ENCODE assay signal across 8 cellular contexts in genomic region chr15:59656935-59657634, GRCh38. TPM values are rescaled to one million over a fixed set of nuclear protein-coding genes. Genes with fewer than 3 reads are reported as not detected.
DNase-seq lines count a peak whose midpoint lies in the region; ATAC-seq, FAIRE-seq and TF ChIP-seq lines count a peak whose summit lies in the region.

GTF2A2 (minus strand) TSS chr15:59657515; CDS start chr15:59652277, 5,238 bp downstream.

- peaks cover 23% of the 10 kb centered on the region for H3K36me3 Mint-ChIP-seq in WTC11

- H3K4me1 Mint-ChIP-seq in WTC11 = no peaks in the 10 kb centered on the region

- ATAC-seq in GM19023 (IDR thresholded peaks at IDR 0.05; ENCODE audit: unreplicated experiment) (peak; percentile 99), HG03196 (IDR thresholded peaks at IDR 0.05; ENCODE audit: unreplicated experiment) (peak; percentile 98), WTC11 (peak; percentile 100)

- POLR2A ChIA-PET in WTC11 (lab: Charles Lee) = interaction anchor here (0.8 to 1.7 kb wide), 4 partner anchors 8 to 347 kb away, joined by 3 to 9 read pairs (median 5); partner anchors contain the start of genes BNIP2 and FOXB1

- no peaks in the 10 kb centered on the region for H3K36me3 ChIP-seq in bronchial epithelial cell (ENCODE audit: control insufficient read depth, insufficient read depth, low read length)

- DNase-seq in AG08395 (ENCODE audit: low spot score) (peak; percentile 96), NCI-H226 (peak; percentile 96), WTC11 (ENCODE audit: low spot score) (peak; percentile 95), bronchial epithelial cell (ENCODE audit: low read depth) (peak; percentile 90), iPS-NIHi11 (ENCODE audit: low spot score) (peak; percentile 98)

- FAIRE-seq in bronchial epithelial cell (lab: Jason Lieb, UNC) = no peak

- CTCF ChIA-PET in WTC11 (lab: Charles Lee) = interaction anchor here (0.9 to 2.0 kb wide), 4 partner anchors 22 to 128 kb away, joined by 3 to 13 read pairs (median 10); no protein-coding TSS in a partner anchor

- H3K27ac ChIP-seq in skin epidermis = peak within 1 kb of the TSS; percentile 61 to 96 (median 90)

- H3K9me3 Mint-ChIP-seq in WTC11 = 0 out of 2 replicates have a peak, but pooled peaks cover 3% of the 10 kb centered on the region

- peak within 1 kb of the TSS; percentile 76 for H3K4me3 ChIP-seq in bronchial epithelial cell (ENCODE audit: low read depth, low read length)
- peak within 1 kb of the TSS; percentile 66 to 99 (median 93) for H3K4me3 ChIP-seq in skin epidermis

- no peak within 1 kb of the TSS for H3K4me3 Mint-ChIP-seq in WTC11

- no peaks in the 10 kb centered on the region for H3K27me3 Mint-ChIP-seq in WTC11 (ENCODE audit: low read depth)

- no peaks in the 10 kb centered on the region for H3K27me3 ChIP-seq in bronchial epithelial cell (ENCODE audit: control insufficient read depth, insufficient read depth, low read length)

- peak within 1 kb of the TSS; percentile 64 for H3K27ac Mint-ChIP-seq in WTC11

- TF ChIP-seq CTCF in WTC11 (IDR thresholded peaks at IDR 0.05) (no peak), bronchial epithelial cell (IDR thresholded peaks at IDR 0.05; ENCODE audit: insufficient read depth, low read length, severe bottlenecking) (no peak)

TF ChIP-seq in WTC11, 78 proteins besides CTCF, POLR2A, EP300 and RAD21 (continues in another document):
- TF ChIP-seq TP53 (CRISPR knock-in tag; IDR thresholded peaks at IDR 0.05) (no peak), ZNF232 (CRISPR knock-in tag; IDR thresholded peaks at IDR 0.05) (peak; percentile 65; the same call in 1 of the 2 replicates), ARID4B (CRISPR knock-in tag; IDR thresholded peaks at IDR 0.05; ENCODE audit: borderline replicate concordance) (peak; percentile 76; the same call in 1 of the 2 replicates), NR2C2 (CRISPR knock-in tag; IDR thresholded peaks at IDR 0.05) (peak; percentile 88), GTF2I (CRISPR knock-in tag; conservative IDR thresholded peaks at IDR 0.05) (no peak), ESRRA (CRISPR knock-in tag; IDR thresholded peaks at IDR 0.05; ENCODE audit: borderline replicate concordance) (0 out of 2 replicates have a peak, but pooled peaks have one; percentile 41), ZMAT4 (CRISPR knock-in tag; IDR thresholded peaks at IDR 0.05) (no peak), TEAD1 (CRISPR knock-in tag; IDR thresholded peaks at IDR 0.05) (peak; percentile 75), ZNF219 (CRISPR knock-in tag; IDR thresholded peaks at IDR 0.05; ENCODE audit: borderline replicate concordance) (peak; percentile 59; the same call in 1 of the 2 replicates), GABPB1 (CRISPR knock-in tag; IDR thresholded peaks at IDR 0.05) (0 out of 2 replicates have a peak, but pooled peaks have one; percentile 19), CREM (CRISPR knock-in tag; IDR thresholded peaks at IDR 0.05) (peak; percentile 38; the same call in 1 of the 2 replicates), SP1 (CRISPR knock-in tag; conservative IDR thresholded peaks at IDR 0.05) (peak; percentile 82), E2F5 (CRISPR knock-in tag; IDR thresholded peaks at IDR 0.05) (peak; percentile 54; the same call in 1 of the 2 replicates), NFYB (CRISPR knock-in tag; conservative IDR thresholded peaks at IDR 0.05; ENCODE audit: low read depth) (no peak), ATF1 (CRISPR knock-in tag; IDR thresholded peaks at IDR 0.05) (no peak), FOXP4 (CRISPR knock-in tag; IDR thresholded peaks at IDR 0.05) (0 out of 2 replicates have a peak, but pooled peaks have one; percentile 29), ATF2 (CRISPR knock-in tag; IDR thresholded peaks at IDR 0.05; ENCODE audit: borderline replicate concordance, low read depth) (no peak), ZNF423 (CRISPR knock-in tag; IDR thresholded peaks at IDR 0.05) (no peak), ZNF317 (CRISPR knock-in tag; IDR thresholded peaks at IDR 0.05; ENCODE audit: borderline replicate concordance, low read depth) (no peak), ZNF263 (CRISPR knock-in tag; IDR thresholded peaks at IDR 0.05; ENCODE audit: low read depth) (no peak), PRRX2 (CRISPR knock-in tag; IDR thresholded peaks at IDR 0.05) (no peak), ERG (CRISPR knock-in tag; IDR thresholded peaks at IDR 0.05) (0 out of 2 replicates have a peak, but pooled peaks have one; percentile 38)

RNA-seq across cellular contexts. Expression of gene GTF2A2, which starts in this region (rescaled TPM):
- 120 to 130 TPM (median 129 TPM) in 3 replicates for total RNA-seq in WTC11 (2021)
- total RNA-seq in bronchial epithelial cell = 19.0 and 37.9 TPM in 2 replicates

Comparison
In these comparisons a context has a peak if more than half of its experiments do, and no peak if none do; other contexts are left out.
1. Peak in every context shown above with its lines: DNase-seq, ATAC-seq, H3K4me3 ChIP-seq and H3K27ac ChIP-seq.